8 cellular contexts compared by ENCODE assay signal in the genomic region with DNA sequence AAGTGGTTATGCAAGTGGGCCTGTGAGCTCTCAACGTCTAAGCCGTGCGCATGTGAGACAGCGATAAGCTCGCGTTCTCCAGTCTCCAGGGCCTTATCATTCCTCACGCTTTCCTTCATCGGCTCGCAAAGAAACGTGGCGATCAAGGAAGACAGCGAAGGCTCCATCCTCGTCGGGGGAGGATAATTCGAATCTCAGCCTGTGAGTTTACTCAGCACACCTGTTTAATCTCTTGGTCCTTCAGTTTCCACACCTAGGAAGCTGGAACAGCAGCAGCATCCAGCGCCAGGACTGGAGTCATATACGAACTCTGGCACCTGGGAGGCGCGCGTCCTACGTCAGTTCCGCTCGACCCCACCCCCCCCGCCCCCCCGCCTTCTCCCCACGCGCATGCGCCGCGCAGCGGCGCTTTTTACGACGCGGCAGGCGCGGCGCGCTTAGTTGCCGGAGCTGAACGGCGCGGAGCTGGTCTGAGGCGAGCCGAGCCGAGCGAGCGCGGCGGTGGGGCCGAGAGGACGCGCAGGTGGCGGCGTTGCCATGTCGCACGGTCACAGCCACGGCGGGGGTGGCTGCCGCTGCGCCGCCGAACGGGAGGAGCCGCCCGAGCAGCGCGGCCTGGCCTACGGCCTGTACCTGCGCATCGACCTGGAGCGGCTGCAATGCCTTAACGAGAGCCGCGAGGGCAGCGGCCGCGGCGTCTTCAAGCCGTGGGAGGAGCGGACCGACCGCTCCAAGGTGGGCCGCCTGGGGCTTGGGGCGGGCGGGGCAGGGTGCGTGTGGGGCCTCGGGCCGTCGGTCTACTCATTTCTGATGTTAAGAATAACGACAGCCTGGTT. TPM values are rescaled to one million over a fixed set of nuclear protein-coding genes. Genes with fewer than 3 reads are reported as not detected.
DNase-seq lines count a peak whose midpoint lies in the region; ATAC-seq and TF ChIP-seq lines count a peak whose summit lies in the region.

A gene with protein sequence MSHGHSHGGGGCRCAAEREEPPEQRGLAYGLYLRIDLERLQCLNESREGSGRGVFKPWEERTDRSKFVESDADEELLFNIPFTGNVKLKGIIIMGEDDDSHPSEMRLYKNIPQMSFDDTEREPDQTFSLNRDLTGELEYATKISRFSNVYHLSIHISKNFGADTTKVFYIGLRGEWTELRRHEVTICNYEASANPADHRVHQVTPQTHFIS (plus strand): TSS at position 440 of the 836 bp plus-strand sequence. CDS start 98 bp downstream, at position 538.

- H3K27me3 ChIP-seq in body of pancreas (no peaks in the 10 kb centered on the region), iPS-15b (ENCODE audit: control insufficient read depth, insufficient read depth, low read length) (no peaks in the 10 kb centered on the region)

- peak; percentile 93 for DNase-seq in NCI-H2171 (lab: John Stamatoyannopoulos, UW)
- DNase-seq in UCSD-AML1 (lab: John Stamatoyannopoulos, UW; ENCODE audit: unreplicated experiment) = peak; percentile 89
- DNase-seq in body of pancreas = peak; percentile 86 to 93 (median 90)
- no peak for DNase-seq in skeletal muscle cell (ENCODE audit: low read depth)

- H3K9me3 ChIP-seq in body of pancreas (no peaks in the 10 kb centered on the region), iPS-15b (ENCODE audit: control insufficient read depth, insufficient read depth, low read length) (no peaks in the 10 kb centered on the region)

- H3K27ac ChIP-seq in body of pancreas = peak within 1 kb of the TSS; percentile 85 to 97 (median 92)

- TF ChIP-seq POLR2A in body of pancreas (IDR thresholded peaks at IDR 0.05) = peak; percentile 71 to 76 (median 76)

- peak in 1 of 7 experiments; percentile 2 for TF ChIP-seq CTCF in body of pancreas (IDR thresholded peaks at IDR 0.05)

- peak within 1 kb of the TSS; percentile 86 to 89 for H3K4me3 ChIP-seq in body of pancreas
- peak within 1 kb of the TSS; percentile 100 for H3K4me3 ChIP-seq in iPS-15b (ENCODE audit: low read depth, low read length)
- peak within 1 kb of the TSS; percentile 73 for H3K4me3 ChIP-seq in skeletal muscle cell (ENCODE audit: low read depth, low read length)

- 0% methylated on average over 9 to 35 of the region's 91 CpGs for WGBS in body of pancreas, 2 donors

- intact Hi-C loops in body of pancreas (cut with DNase I) = no loop called here

- H3K9ac ChIP-seq in iPS-15b (ENCODE audit: low read depth, low read length) = peak within 1 kb of the TSS; percentile 89

- peaks cover 22% of the 10 kb centered on the region for H3K4me1 ChIP-seq in body of pancreas
- H3K4me1 ChIP-seq in iPS-15b (ENCODE audit: control insufficient read depth, insufficient read depth, low read length) = peaks cover 6% of the 10 kb centered on the region

- H3K36me3 ChIP-seq in body of pancreas (replicated peaks in 1 of 2; ENCODE audit: insufficient read depth in 1 of 2, low read depth in 2 of 2) (peaks cover 0 to 2% of the 10 kb centered on the region in 2 donors), iPS-15b (ENCODE audit: control insufficient read depth, insufficient read depth, low read length) (peaks cover 2% of the 10 kb centered on the region)

- ATAC-seq in GM18511 (IDR thresholded peaks at IDR 0.05; ENCODE audit: unreplicated experiment) = peak; percentile 76
- peak; percentile 52 for ATAC-seq in HG03066 (IDR thresholded peaks at IDR 0.05; ENCODE audit: low read depth, unreplicated experiment)
- ATAC-seq in body of pancreas = peak; percentile 92
- ATAC-seq in HG03378 (IDR thresholded peaks at IDR 0.05; ENCODE audit: unreplicated experiment) = no peak

RNA-seq across cellular contexts. Expression of the gene that starts here (rescaled TPM):
- 10 to 100 TPM; 31.9 to 32.3 TPM for total RNA-seq in body of pancreas
